Comparison of ENCODE assay signal across 8 cellular contexts in genomic region chr1:94236630-94237290, GRCh38. TPM values are rescaled to one million over a fixed set of nuclear protein-coding genes. Genes with fewer than 3 reads are reported as not detected.
DNase-seq lines count a peak whose midpoint lies in the region; ATAC-seq and TF ChIP-seq lines count a peak whose summit lies in the region.

No MANE protein-coding gene starts in this region.

- intact Hi-C loops in CD4-positive, alpha-beta T cell (cut with DNase I, micrococcal nuclease): no loop called here
- intact Hi-C loops in sciatic nerve (cut with DNase I): loop anchor here (1.0 kb wide), 1 partner anchor 18 kb away; no protein-coding TSS in a partner anchor

- no peaks in the 10 kb centered on the region for H3K9me3 ChIP-seq in CD4-positive, alpha-beta T cell (ENCODE audit: control insufficient read depth, low read length)
- no peaks in the 10 kb centered on the region for H3K9me3 ChIP-seq in right atrium auricular region

- TF ChIP-seq CTCF in CD4-positive, alpha-beta T cell (IDR thresholded peaks at IDR 0.05): no peak
- TF ChIP-seq CTCF in right atrium auricular region (IDR thresholded peaks at IDR 0.05): peak in 1 of 2 donors; percentile 51

- peak overlapping the region; percentile 65 to 92 for H3K4me3 ChIP-seq in right atrium auricular region

- no peak overlapping the region for H3K27ac Mint-ChIP-seq in CD4-positive, alpha-beta T cell
- H3K27ac Mint-ChIP-seq in IgD-negative memory B cell: no peak overlapping the region
- no peak overlapping the region for H3K27ac Mint-ChIP-seq in activated naive CD8-positive, alpha-beta T cell treated with anti-CD3 and anti-CD28 coated beads, Interleukin-2, amount 10 ng/mL, durations not matched to agents 7 days and 5 days

- no peaks in the 10 kb centered on the region for H3K36me3 Mint-ChIP-seq in CD4-positive, alpha-beta T cell (ENCODE audit: low read depth)
- peaks cover 2% of the 10 kb centered on the region for H3K36me3 Mint-ChIP-seq in IgD-negative memory B cell
- H3K36me3 Mint-ChIP-seq in activated naive CD8-positive, alpha-beta T cell treated with anti-CD3 and anti-CD28 coated beads, Interleukin-2, amount 10 ng/mL, durations not matched to agents 7 days and 5 days: no peaks in the 10 kb centered on the region

- POLR2A ChIA-PET in CD4-positive, alpha-beta T cell (lab: Charles Lee): no interaction called here
- POLR2A ChIA-PET in activated naive CD8-positive, alpha-beta T cell treated with anti-CD3 and anti-CD28 coated beads, Interleukin-2, amount 10 ng/mL, durations not matched to agents 7 days and 5 days (lab: Charles Lee): no interaction called here

- ATAC-seq in CD4-positive, alpha-beta T cell (ENCODE audit: poor library complexity): peak; percentile 29
- peak; percentile 20 for ATAC-seq in GM19438 (IDR thresholded peaks at IDR 0.05; ENCODE audit: low read depth, unreplicated experiment)
- peak; percentile 13 for ATAC-seq in activated naive CD8-positive, alpha-beta T cell treated with anti-CD3 and anti-CD28 coated beads, Interleukin-2, amount 10 ng/mL, durations not matched to agents 7 days and 5 days (ENCODE audit: low read depth)
- ATAC-seq in sciatic nerve: peak; percentile 63

- H3K27ac ChIP-seq in CD4-positive, alpha-beta T cell (ENCODE audit: low read depth, low read length): no peak overlapping the region
- H3K27ac ChIP-seq in right atrium auricular region: peak overlapping the region; percentile 92 to 95

- CTCF ChIA-PET in CD4-positive, alpha-beta T cell (lab: Charles Lee): interaction anchor here (0.9 kb wide), 1 partner anchor 11 kb away, joined by 3 read pairs; no protein-coding TSS in a partner anchor

- peaks cover 66% of the 10 kb centered on the region for H3K27me3 ChIP-seq in CD4-positive, alpha-beta T cell (ENCODE audit: control insufficient read depth, insufficient read depth, low read length)
- H3K27me3 ChIP-seq in right atrium auricular region: no peaks in the 10 kb centered on the region

- H3K36me3 ChIP-seq in right atrium auricular region: no peaks in the 10 kb centered on the region

- peaks cover 0 to 26% of the 10 kb centered on the region in 2 donors for H3K4me1 ChIP-seq in right atrium auricular region

- H3K4me3 Mint-ChIP-seq in CD4-positive, alpha-beta T cell: peak overlapping the region; percentile 60
- H3K4me3 Mint-ChIP-seq in IgD-negative memory B cell: peak overlapping the region; percentile 58 to 72 (median 64)
- H3K4me3 Mint-ChIP-seq in activated naive CD8-positive, alpha-beta T cell treated with anti-CD3 and anti-CD28 coated beads, Interleukin-2, amount 10 ng/mL, durations not matched to agents 7 days and 5 days: peak overlapping the region; percentile 47

- peaks cover 88% of the 10 kb centered on the region for H3K27me3 Mint-ChIP-seq in CD4-positive, alpha-beta T cell
- peaks cover 48% of the 10 kb centered on the region for H3K27me3 Mint-ChIP-seq in IgD-negative memory B cell
- peaks cover 82% of the 10 kb centered on the region for H3K27me3 Mint-ChIP-seq in activated naive CD8-positive, alpha-beta T cell treated with anti-CD3 and anti-CD28 coated beads, Interleukin-2, amount 10 ng/mL, durations not matched to agents 7 days and 5 days

- H3K9me3 Mint-ChIP-seq in CD4-positive, alpha-beta T cell: peaks cover 7% of the 10 kb centered on the region
- H3K9me3 Mint-ChIP-seq in IgD-negative memory B cell: peaks cover 0 to 3% (median 2%) of the 10 kb centered on the region in 3 donors
- H3K9me3 Mint-ChIP-seq in activated naive CD8-positive, alpha-beta T cell treated with anti-CD3 and anti-CD28 coated beads, Interleukin-2, amount 10 ng/mL, durations not matched to agents 7 days and 5 days: peaks cover 2% of the 10 kb centered on the region

- no peak for DNase-seq in CD4-positive, alpha-beta T cell
- DNase-seq in activated naive CD8-positive, alpha-beta T cell treated with anti-CD3 and anti-CD28 coated beads, Interleukin-2, amount 10 ng/mL, durations not matched to agents 7 days and 5 days: no peak
- DNase-seq in right atrium auricular region (ENCODE audit: low spot score) (no peak), sciatic nerve (ENCODE audit: low spot score) (no peak), NCI-H2171 (lab: John Stamatoyannopoulos, UW) (no peak), GF-D8 (lab: John Stamatoyannopoulos, UW) (no peak)

- peaks cover 17% of the 10 kb centered on the region for H3K4me1 Mint-ChIP-seq in CD4-positive, alpha-beta T cell (ENCODE audit: low read depth)
- peaks cover 0 to 7% (median 7%) of the 10 kb centered on the region in 3 donors for H3K4me1 Mint-ChIP-seq in IgD-negative memory B cell
- peaks cover 10% of the 10 kb centered on the region for H3K4me1 Mint-ChIP-seq in activated naive CD8-positive, alpha-beta T cell treated with anti-CD3 and anti-CD28 coated beads, Interleukin-2, amount 10 ng/mL, durations not matched to agents 7 days and 5 days

RNA-seq across cellular contexts. Expression of gene ARHGAP29, which starts 0.6 kb away (rescaled TPM):
- not detected for total RNA-seq in CD4-positive, alpha-beta T cell
- not detected for polyA plus RNA-seq in IgD-negative memory B cell
- total RNA-seq in activated naive CD8-positive, alpha-beta T cell treated with anti-CD3 and anti-CD28 coated beads, Interleukin-2, amount 10 ng/mL, durations not matched to agents 7 days and 5 days: not detected
- 10 to 100 TPM; 25.8 to 29.9 TPM for total RNA-seq in right atrium auricular region
- 67.2 TPM for total RNA-seq in sciatic nerve

Comparison
In these comparisons a context has a peak if more than half of its experiments do, and no peak if none do; other contexts are left out.
1. ATAC-seq: peak in every context shown above with its lines; median percentile 63 in sciatic nerve; 29 in CD4-positive, alpha-beta T cell; 20 in GM19438; 13 in activated naive CD8-positive, alpha-beta T cell treated with anti-CD3 and anti-CD28 coated beads, Interleukin-2, amount 10 ng/mL, durations not matched to agents 7 days and 5 days.
2. RNA of gene ARHGAP29, which starts 0.6 kb away (total RNA-seq): 67.2 TPM in sciatic nerve (single experiment) and 25.8 to 29.9 TPM in right atrium auricular region; not detected in activated naive CD8-positive, alpha-beta T cell treated with anti-CD3 and anti-CD28 coated beads, Interleukin-2, amount 10 ng/mL, durations not matched to agents 7 days and 5 days and not detected in CD4-positive, alpha-beta T cell; every median in the first group is over 10 times any median in the second.
3. Peak in every context shown above with its lines, with median percentiles within 50 percentile points of each other: H3K4me3 Mint-ChIP-seq.